Comparison of ENCODE assay signal across 1 cellular context in the genomic region with DNA sequence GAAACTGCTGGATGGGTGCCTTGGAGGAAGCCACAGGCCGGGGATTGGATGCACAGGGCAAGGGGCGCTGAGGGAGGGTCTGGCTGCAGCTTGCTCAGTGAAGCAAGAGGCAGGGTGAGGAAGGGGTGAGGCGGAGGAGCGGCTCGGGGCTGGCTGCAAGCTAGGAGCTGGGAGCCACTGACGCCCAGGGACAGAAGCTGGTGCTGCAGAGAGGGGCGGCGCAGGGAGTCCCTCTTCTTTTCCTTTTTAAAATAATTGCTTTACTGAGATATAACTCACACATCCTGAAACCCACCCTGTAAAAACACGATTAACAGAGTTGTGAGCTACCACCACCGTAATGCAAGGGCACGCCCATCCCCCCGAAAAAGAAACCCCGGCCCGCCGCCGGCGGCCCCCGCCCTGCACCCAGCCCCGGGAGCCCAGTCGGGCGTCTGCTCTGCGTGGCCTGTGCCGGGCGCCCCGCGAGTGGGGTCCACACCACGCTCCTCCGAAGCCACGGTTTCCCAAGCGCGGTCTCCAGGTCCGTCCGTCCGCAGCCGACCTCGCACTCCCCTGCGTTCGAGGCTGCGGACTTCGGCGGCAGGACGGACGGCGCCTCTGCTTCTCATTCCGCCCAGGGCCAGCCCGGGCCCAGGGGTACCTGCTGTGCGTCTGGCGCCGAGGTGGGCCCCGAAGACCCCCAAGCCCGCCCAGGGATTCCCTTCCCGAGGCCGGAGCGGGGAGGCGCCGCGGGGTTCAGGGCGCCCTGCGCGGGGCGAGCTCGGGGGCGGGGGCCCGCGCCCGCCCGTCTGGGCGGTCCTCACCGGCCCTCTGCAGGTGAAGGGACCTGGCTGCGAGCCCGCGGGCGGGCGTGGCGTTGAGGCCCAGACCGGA.
TF ChIP-seq lines count a peak whose summit lies in the region.

No MANE protein-coding gene starts in this region.

TF ChIP-seq in GM23338, 12 proteins besides CTCF, POLR2A, EP300 and RAD21:
- TF ChIP-seq STAT1 (IDR thresholded peaks at IDR 0.05; ENCODE audit: unreplicated experiment) (no peak), NANOG (IDR thresholded peaks at IDR 0.05; ENCODE audit: borderline replicate concordance) (no peak), POLR2AphosphoS5 (IDR thresholded peaks at IDR 0.05; ENCODE audit: low read depth) (no peak; the same call in 1 of the 2 replicates), ZNF331 (CRISPR knock-in tag; IDR thresholded peaks at IDR 0.05; ENCODE audit: low read depth) (no peak), CREB1 (CRISPR knock-in tag; IDR thresholded peaks at IDR 0.05; ENCODE audit: low read depth) (no peak), ETS1 (IDR thresholded peaks at IDR 0.05) (no peak)
